ENCODE assay signal across 24 cellular contexts in the genomic region with DNA sequence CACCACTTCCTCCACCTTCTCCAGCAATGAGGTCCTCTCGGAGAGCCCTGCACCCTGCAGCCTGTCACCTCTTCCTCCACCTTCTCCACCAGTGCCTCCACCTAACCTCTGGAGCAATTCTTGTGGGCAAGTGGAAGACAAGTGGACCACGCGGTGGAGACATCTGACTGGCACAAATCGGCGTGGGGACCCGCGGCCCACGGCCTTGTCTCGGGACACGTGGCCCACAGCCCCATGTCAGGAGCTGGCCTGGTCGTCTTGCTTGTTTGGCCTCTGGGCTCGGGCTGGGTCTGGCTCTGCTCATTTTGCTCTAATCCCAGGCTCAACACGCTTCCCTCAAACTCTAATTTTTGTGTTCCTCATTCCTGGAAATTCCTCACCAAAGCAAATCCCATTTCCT.
"Had no signal": no experiment of that assay in that cellular context is flagged by ENCODE, and none has a peak within 500 bp of the region (broad histone marks: within the 10 kb centered on the region; RNA-seq: fewer than 3 reads in every experiment).

No MANE protein-coding gene starts in this region.

- ATAC-seq: HepG2, Panc1, PC-3, Right ventricle myocardium inferior had no signal

- DNase-seq: IMR-90, Karpas-422, KG1, MG63, NCI-H1092 treated with DMSO at 0.1 percent for 48 hours, NCI-H1436, NCI-H187, NCI-H2029, NCI-H2081 treated with DMSO at 0.1 percent for 48 hours, NCI-H2171, NCI-H226, NCI-H446, NCI-H510A, NCI-H524 treated with DMSO at 0.1 percent for 48 hours, NCI-H69, NCI-H774, PC-3, SIG-M5, SK-N-SH, SW 1271 had no signal

- H3K27ac ChIP-seq: SJSA1 had no signal

- H3K36me3 ChIP-seq: MG63, SJSA1 had no signal

- H3K27me3 ChIP-seq: SJSA1 had no signal

- H3K9me3 ChIP-seq: MG63, SK-N-SH had no signal

- H3K4me3 ChIP-seq: MG63, SJSA1 had no signal

- H3K4me2 ChIP-seq: SK-N-SH had no signal

- H3K4me1 ChIP-seq: SJSA1 had no signal

- H3K9ac ChIP-seq: SK-N-SH had no signal
